ENCODE assay signal across 1 cellular context in the genomic region with DNA sequence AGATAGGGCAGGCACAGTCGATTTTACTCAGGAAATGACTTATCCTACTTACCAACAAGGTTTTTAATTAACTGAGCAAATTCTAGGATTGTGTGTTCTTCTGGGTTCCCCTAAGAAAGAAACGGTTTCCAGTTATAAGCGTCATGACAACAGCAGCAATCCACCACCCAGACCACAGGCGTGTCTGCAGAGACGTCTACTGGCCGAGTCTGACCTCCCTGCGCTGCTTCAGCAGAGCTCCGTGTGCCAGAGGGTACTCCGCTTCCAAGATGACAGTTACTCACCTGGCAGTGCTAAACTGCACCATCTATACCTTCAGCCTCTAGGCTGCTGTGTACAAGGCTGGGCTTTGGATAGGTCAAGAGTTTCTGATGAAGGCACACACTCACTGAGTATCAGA.
TF ChIP-seq lines count a peak whose summit lies in the region.

No MANE protein-coding gene starts in this region.

TF ChIP-seq in HEK293T, 16 proteins besides CTCF, POLR2A, EP300 and RAD21:
- TF ChIP-seq TARDBP (IDR thresholded peaks at IDR 0.05) (no peak), FOXK2 (IDR thresholded peaks at IDR 0.05) (no peak), ELF4 (IDR thresholded peaks at IDR 0.05) (no peak), FOXA1 (IDR thresholded peaks at IDR 0.05) (no peak), ARNT (IDR thresholded peaks at IDR 0.05) (no peak), CTBP1 (IDR thresholded peaks at IDR 0.05; ENCODE audit: borderline replicate concordance) (no peak), BHLHE40 (IDR thresholded peaks at IDR 0.05; ENCODE audit: borderline replicate concordance) (no peak), ZNF384 (IDR thresholded peaks at IDR 0.05) (no peak), SUZ12 (IDR thresholded peaks at IDR 0.05) (no peak), FOXM1 (IDR thresholded peaks at IDR 0.05; ENCODE audit: borderline replicate concordance) (no peak), L3MBTL2 (conservative IDR thresholded peaks at IDR 0.05) (no peak)
- TF ChIP-seq, protein P1, sequence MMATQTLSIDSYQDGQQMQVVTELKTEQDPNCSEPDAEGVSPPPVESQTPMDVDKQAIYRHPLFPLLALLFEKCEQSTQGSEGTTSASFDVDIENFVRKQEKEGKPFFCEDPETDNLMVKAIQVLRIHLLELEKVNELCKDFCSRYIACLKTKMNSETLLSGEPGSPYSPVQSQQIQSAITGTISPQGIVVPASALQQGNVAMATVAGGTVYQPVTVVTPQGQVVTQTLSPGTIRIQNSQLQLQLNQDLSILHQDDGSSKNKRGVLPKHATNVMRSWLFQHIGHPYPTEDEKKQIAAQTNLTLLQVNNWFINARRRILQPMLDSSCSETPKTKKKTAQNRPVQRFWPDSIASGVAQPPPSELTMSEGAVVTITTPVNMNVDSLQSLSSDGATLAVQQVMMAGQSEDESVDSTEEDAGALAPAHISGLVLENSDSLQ (IDR thresholded peaks at IDR 0.05), result no peak
